In genomic region chr13:93430346-93430745, GRCh38 we compare ENCODE assay signal across 30 cellular contexts.
"Had no signal": no experiment of that assay in that cellular context is flagged by ENCODE, and none has a peak within 500 bp of the region (broad histone marks: within the 10 kb centered on the region; RNA-seq: fewer than 3 reads in every experiment).

No MANE protein-coding gene starts in this region.

- H3K36me3 ChIP-seq: adrenal gland, esophagus squamous epithelium, gastroesophageal sphincter, heart right ventricle had no signal

- ATAC-seq: activated CD4-positive, CD25-positive, alpha-beta regulatory T cell treated with anti-CD3 and anti-CD28 coated beads, Interleukin-2, amount 50 U/mL, for 24 hours; activated CD8-positive, alpha-beta T cell treated with anti-CD3 and anti-CD28 coated beads for 36 hours; activated naive CD8-positive, alpha-beta T cell treated with anti-CD3 and anti-CD28 coated beads, Interleukin-2, amount 50 U/mL, for 24 hours; activated T-cell treated with anti-CD3 and anti-CD28 coated beads, Interleukin-2, amount 50 U/mL, for 4 hours; activated T-helper 17 cell treated with anti-CD3 and anti-CD28 coated beads, Interleukin-2, amount 50 U/mL, for 72 hours; body of pancreas; effector memory CD8-positive, alpha-beta T cell; gastroesophageal sphincter; heart right ventricle had no signal

- H3K4me1 ChIP-seq: adrenal gland, body of pancreas, esophagus squamous epithelium, gastroesophageal sphincter, heart right ventricle had no signal

- H3K4me3 ChIP-seq: adrenal gland, body of pancreas, esophagus squamous epithelium, gastroesophageal sphincter, heart right ventricle, hepatocyte had no signal

- H3K27ac ChIP-seq: adrenal gland, body of pancreas, epithelial cell of prostate, esophagus squamous epithelium, gastroesophageal sphincter, heart right ventricle, hepatocyte, WERI-Rb-1 had no signal

- DNase-seq: activated B cell treated with CpG ODN at 0.5 μM for 24 hours; activated CD4-positive, alpha-beta T cell treated with anti-CD3 and anti-CD28 coated beads for 48 hours; activated CD4-positive, alpha-beta T cell treated with anti-CD3 and anti-CD28 coated beads, Interleukin-2, amount 50 U/mL, for 1 hour; activated CD4-positive, alpha-beta T cell treated with anti-CD3 and anti-CD28 coated beads, Interleukin-2, amount 50 U/mL, for 48 hours; activated CD8-positive, alpha-beta memory T cell treated with anti-CD3 and anti-CD28 coated beads for 24 hours; activated CD8-positive, alpha-beta T cell treated with anti-CD3 and anti-CD28 coated beads for 36 hours; activated effector memory CD4-positive, alpha-beta T cell treated with Interleukin-2 at 50 U/mL for 16 hours; activated naive CD4-positive, alpha-beta T cell treated with anti-CD3 and anti-CD28 coated beads for 36 hours; activated naive CD8-positive, alpha-beta T cell treated with anti-CD3 and anti-CD28 coated beads for 36 hours; activated naive CD8-positive, alpha-beta T cell treated with anti-CD3 and anti-CD28 coated beads, Interleukin-2, amount 50 U/mL, for 24 hours; activated T-cell treated with anti-CD3 and anti-CD28 coated beads, Interleukin-2, amount 50 U/mL, for 4 hours; adrenal gland; amygdala; aorta; body of pancreas; caudate nucleus; cortex of kidney; dermis blood vessel endothelial cell; effector CD4-positive, alpha-beta T cell; effector memory CD8-positive, alpha-beta T cell; esophagus squamous epithelium; foreskin melanocyte; heart right ventricle; T1000; WERI-Rb-1 had no signal

- H3K9me3 ChIP-seq: adrenal gland, body of pancreas, esophagus squamous epithelium, gastroesophageal sphincter had no signal

- H3K27me3 ChIP-seq: adrenal gland, body of pancreas, esophagus squamous epithelium, gastroesophageal sphincter, heart right ventricle, hepatocyte had no signal
